In the genomic region with DNA sequence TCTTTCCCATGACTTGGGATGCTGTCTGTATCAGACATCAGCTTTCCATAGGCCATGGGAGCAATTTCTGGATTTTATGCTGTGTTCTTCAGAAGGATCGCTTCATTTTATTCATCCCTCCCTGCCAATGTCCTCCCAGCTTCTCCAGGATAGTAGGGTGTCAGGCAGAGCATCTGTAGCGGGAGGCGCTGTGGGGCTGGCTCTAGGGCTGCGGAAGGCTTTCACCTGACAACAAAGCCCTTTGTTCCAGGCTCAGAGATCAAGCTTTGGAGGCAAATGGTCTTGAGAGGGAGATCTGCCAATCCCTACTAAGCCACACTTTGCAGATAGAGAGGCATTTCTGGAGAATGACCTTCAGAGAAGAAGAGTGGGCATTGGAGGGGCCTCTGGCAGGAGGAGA, we compare ENCODE assay signal across 28 cellular contexts. TPM values are rescaled to one million over a fixed set of nuclear protein-coding genes. Genes with fewer than 3 reads are reported as not detected.
A peak's percentile ranks its signal among the peaks of the same experiment; 100 is the strongest.
DNase-seq lines count a peak whose midpoint lies in the region; ATAC-seq and TF ChIP-seq lines count a peak whose summit lies in the region.
"Had no signal": no experiment of that assay in that cellular context is flagged by ENCODE, and none has a peak within 500 bp of the region (broad histone marks: within the 10 kb centered on the region; RNA-seq: fewer than 3 reads in every experiment).

No MANE protein-coding gene starts in this region.

- peak; percentile 42 for TF ChIP-seq CTCF in neural progenitor cell (IDR thresholded peaks at IDR 0.05)
- no peak for TF ChIP-seq CTCF in esophagus squamous epithelium (IDR thresholded peaks at IDR 0.05)

- H3K4me1 ChIP-seq in neural progenitor cell (peaks cover 31% of the 10 kb centered on the region), esophagus squamous epithelium (no peaks in the 10 kb centered on the region)
- H3K4me1 ChIP-seq: right atrium auricular region had no signal

- H3K4me2 ChIP-seq in neural progenitor cell: peak overlapping the region; percentile 48
- H3K4me2 ChIP-seq: smooth muscle cell had no signal

- H3K27ac ChIP-seq in angular gyrus (ENCODE audit: low read depth, low read length) (peak overlapping the region; percentile 93), neural progenitor cell (peak overlapping the region; percentile 57), esophagus squamous epithelium (no peak overlapping the region)
- H3K27ac ChIP-seq: ovary, right atrium auricular region, stomach had no signal

- 96% methylated on average over 3 to 4 of the region's 4 CpGs for WGBS in esophagus squamous epithelium, 2 donors

- intact Hi-C loops in esophagus squamous epithelium (cut with DNase I): no loop called here

- H3K36me3 ChIP-seq in neural progenitor cell (no peaks in the 10 kb centered on the region), esophagus squamous epithelium (no peaks in the 10 kb centered on the region)
- H3K36me3 ChIP-seq: ovary, right atrium auricular region had no signal

- no peak overlapping the region for H3K9ac ChIP-seq in neural progenitor cell

- no peaks in the 10 kb centered on the region for H3K9me3 ChIP-seq in neural progenitor cell (ENCODE audit: low read depth)
- H3K9me3 ChIP-seq in esophagus squamous epithelium: peaks cover 0 to 19% (median 16%) of the 10 kb centered on the region in 3 donors
- H3K9me3 ChIP-seq: ovary had no signal

- no peak for TF ChIP-seq POLR2A in esophagus squamous epithelium (IDR thresholded peaks at IDR 0.05)

- no peak overlapping the region for H3K4me3 Mint-ChIP-seq in neural progenitor cell
- H3K4me3 Mint-ChIP-seq: brain; CD14-positive monocyte; naive thymus-derived CD8-positive, alpha-beta T cell had no signal

- no peaks in the 10 kb centered on the region for H3K27me3 Mint-ChIP-seq in neural progenitor cell (ENCODE audit: insufficient read depth, low read depth)
- H3K27me3 Mint-ChIP-seq: naive thymus-derived CD8-positive, alpha-beta T cell; T-helper 17 cell had no signal

- H2AFZ ChIP-seq in neural progenitor cell (replicated peaks): no peak overlapping the region

- H3K27me3 ChIP-seq in neural progenitor cell (no peaks in the 10 kb centered on the region), esophagus squamous epithelium (no peaks in the 10 kb centered on the region)
- H3K27me3 ChIP-seq: ovary, right atrium auricular region, stomach had no signal

- H3K79me2 ChIP-seq in neural progenitor cell (ENCODE audit: low read depth): no peaks in the 10 kb centered on the region

- peaks cover 6% of the 10 kb centered on the region for H3K4me1 Mint-ChIP-seq in neural progenitor cell
- H3K4me1 Mint-ChIP-seq: CD14-positive monocyte; naive thymus-derived CD8-positive, alpha-beta T cell; T-helper 17 cell had no signal

- ATAC-seq in HG02588 (IDR thresholded peaks at IDR 0.05; ENCODE audit: unreplicated experiment) (no peak), GM19463 (IDR thresholded peaks at IDR 0.05; ENCODE audit: unreplicated experiment) (no peak)
- ATAC-seq: left ventricle myocardium superior; naive thymus-derived CD8-positive, alpha-beta T cell; PC-3; SK-N-SH treated with all-trans-retinoic acid at 6 μM for 48 hours; T-helper 17 cell had no signal

- peak in 36 of 51 donors; percentile 12 to 83 (median 58) for DNase-seq in hypothalamus (lab: John Stamatoyannopoulos, UW)
- peak; percentile 85 for DNase-seq in neural progenitor cell (ENCODE audit: low spot score)
- no peak for DNase-seq in cerebellum (ENCODE audit: low spot score)
- DNase-seq in esophagus squamous epithelium (lab: John Stamatoyannopoulos, UW): no peak
- DNase-seq: activated effector memory CD4-positive, alpha-beta T cell treated with Interleukin-2 at 50 U/mL for 16 hours; activated T-cell treated with anti-CD3 and anti-CD28 coated beads for 4 hours; Calu3; DMS79 treated with DMSO at 0.1 percent for 48 hours; effector CD4-positive, alpha-beta T cell; left ventricle myocardium superior; MV-4-11; naive thymus-derived CD8-positive, alpha-beta T cell; NCI-H2171 treated with DMSO at 0.1 percent for 48 hours; NCI-H510A treated with DMSO at 0.1 percent for 48 hours; ovary; PC-3; stimulated activated CD4-positive, alpha-beta T cell treated with anti-CD3 and anti-CD28 coated beads, Interleukin-2, amount 100 ng/mL, for 24 hours; stomach; T-helper 17 cell; trophoblast cell had no signal

- H3F3A ChIP-seq in neural progenitor cell (ENCODE audit: low read depth): peaks cover 15% of the 10 kb centered on the region

- H3K27ac Mint-ChIP-seq in neural progenitor cell: no peak overlapping the region
- H3K27ac Mint-ChIP-seq: brain; CD14-positive monocyte; naive thymus-derived CD8-positive, alpha-beta T cell; T-helper 17 cell had no signal

- H3K4me3 ChIP-seq in neural progenitor cell (no peak overlapping the region), esophagus squamous epithelium (no peak overlapping the region)
- H3K4me3 ChIP-seq: ovary, right atrium auricular region, smooth muscle cell, stomach had no signal

- H3K9me3 Mint-ChIP-seq in neural progenitor cell: peaks cover 8% of the 10 kb centered on the region

- no peaks in the 10 kb centered on the region for H3K36me3 Mint-ChIP-seq in neural progenitor cell

- no peaks in the 10 kb centered on the region for H4K20me1 ChIP-seq in neural progenitor cell (ENCODE audit: low read depth)

RNA-seq across cellular contexts. Expression of gene FTH1, which starts 29.5 kb away (rescaled TPM):
- total RNA-seq in neural progenitor cell (ENCODE audit: low replicate concordance): 649 and 846 TPM in 2 replicates
- 295 TPM for total RNA-seq in cerebellum
- 1,000 to 10,000 TPM in 1 of 4 donors, 100 to 1,000 TPM in 3; 716 to 1,904 (median 760) TPM for total RNA-seq in esophagus squamous epithelium

RNA-seq across cellular contexts. Expression of gene BEST1, which starts 46.8 kb away (rescaled TPM):
- total RNA-seq in neural progenitor cell (ENCODE audit: low replicate concordance): 0.15 TPM in 1 of 2 replicates, not detected in the other
- 1.9 TPM for total RNA-seq in cerebellum
- 1 to 10 TPM in 1 of 4 donors, under 1 TPM in 3; 0.08 to 2.7 (median 0.39) TPM for total RNA-seq in esophagus squamous epithelium

Comparison
In these comparisons a context has a peak if more than half of its experiments do, and no peak if none do; other contexts are left out.
1. H3K27ac ChIP-seq: peak in angular gyrus (single experiment) and neural progenitor cell (single experiment); none in esophagus squamous epithelium (0 of 4).
2. DNase-seq: peak in hypothalamus (36 of 51) and neural progenitor cell (single experiment); none in cerebellum (single experiment) and esophagus squamous epithelium (single experiment).